Comparison of ENCODE assay signal across 12 cellular contexts in genomic region chr22:45709004-45709739, GRCh38. TPM values are rescaled to one million over a fixed set of nuclear protein-coding genes. Genes with fewer than 3 reads are reported as not detected.
DNase-seq lines count a peak whose midpoint lies in the region; ATAC-seq and TF ChIP-seq lines count a peak whose summit lies in the region.
"Had no signal": no experiment of that assay in that cellular context is flagged by ENCODE, and none has a peak within 500 bp of the region (broad histone marks: within the 10 kb centered on the region; RNA-seq: fewer than 3 reads in every experiment).

No MANE protein-coding gene starts in this region.

- peak overlapping the region; percentile 5 to 60 (median 43) for H3K27ac ChIP-seq in adrenal gland
- H3K27ac ChIP-seq: cardiac muscle cell had no signal

- no peaks in the 10 kb centered on the region for H3K9me3 Mint-ChIP-seq in memory B cell
- H3K9me3 Mint-ChIP-seq in stimulated activated naive B cell treated with anti-CD40 and anti-IgM and Interleukin-4, amounts not matched to agents 10 μg/mL and 1 μg/mL and 100 μg/mL, for 72 hours = no peaks in the 10 kb centered on the region
- H3K9me3 Mint-ChIP-seq: T-cell had no signal

- DNase-seq in EH (ENCODE audit: low read depth) (peak; percentile 88), NB4 (ENCODE audit: low read depth) (peak; percentile 20), adrenal gland (peak in 6 of 7 donors; percentile 29 to 60 (median 46)), memory B cell (ENCODE audit: low spot score in 2 of 2) (no peak), NCI-H1092 (lab: John Stamatoyannopoulos, UW) (no peak), OCI-M2 (lab: John Stamatoyannopoulos, UW; ENCODE audit: unreplicated experiment) (no peak), cerebellum (ENCODE audit: low spot score) (no peak)
- DNase-seq in stimulated activated naive B cell treated with anti-CD40 and anti-IgM and Interleukin-4, amounts not matched to agents 10 μg/mL and 1 μg/mL and 100 μg/mL, for 72 hours = no peak
- DNase-seq: GOT3; stimulated activated CD4-positive, alpha-beta T cell treated with anti-CD3 and anti-CD28 coated beads, Interleukin-4, amount 100 ng/mL, for 4 hours; T-cell had no signal

- H3K36me3 ChIP-seq in adrenal gland (replicated peaks in 1 of 2) = no peaks in the 10 kb centered on the region
- H3K36me3 ChIP-seq: cardiac muscle cell had no signal

- H3K27me3 Mint-ChIP-seq in memory B cell = no peaks in the 10 kb centered on the region
- no peaks in the 10 kb centered on the region for H3K27me3 Mint-ChIP-seq in stimulated activated naive B cell treated with anti-CD40 and anti-IgM and Interleukin-4, amounts not matched to agents 10 μg/mL and 1 μg/mL and 100 μg/mL, for 72 hours
- H3K27me3 Mint-ChIP-seq: T-cell had no signal

- no peak for ATAC-seq in memory B cell (ENCODE audit: low read depth)
- no peak for ATAC-seq in stimulated activated naive B cell treated with anti-CD40 and anti-IgM and Interleukin-4, amounts not matched to agents 10 μg/mL and 1 μg/mL and 100 μg/mL, for 72 hours (replicated peaks)
- ATAC-seq: T-cell had no signal

- H3K4me3 Mint-ChIP-seq in memory B cell = no peak overlapping the region
- no peak overlapping the region for H3K4me3 Mint-ChIP-seq in stimulated activated naive B cell treated with anti-CD40 and anti-IgM and Interleukin-4, amounts not matched to agents 10 μg/mL and 1 μg/mL and 100 μg/mL, for 72 hours
- H3K4me3 Mint-ChIP-seq: T-cell had no signal

- intact Hi-C loops in adrenal gland (cut with DNase I) = no loop called here

- 58 to 63% (median 61%) methylated on average over 5 of the region's 5 CpGs for WGBS in adrenal gland, 4 donors

- H3K4me1 ChIP-seq in adrenal gland (replicated peaks in 1 of 2) = peaks cover 13 to 29% of the 10 kb centered on the region in 2 donors

- H3K36me3 Mint-ChIP-seq in memory B cell = peaks cover 46% of the 10 kb centered on the region
- H3K36me3 Mint-ChIP-seq in stimulated activated naive B cell treated with anti-CD40 and anti-IgM and Interleukin-4, amounts not matched to agents 10 μg/mL and 1 μg/mL and 100 μg/mL, for 72 hours = peaks cover 56 to 63% of the 10 kb centered on the region in 2 donors

- no peak for TF ChIP-seq POLR2A in NB4 (IDR thresholded peaks at IDR 0.05; ENCODE audit: extremely low read depth, insufficient read length)
- no peak for TF ChIP-seq POLR2A in adrenal gland (IDR thresholded peaks at IDR 0.05)

- H3K27ac Mint-ChIP-seq in memory B cell = peak overlapping the region; percentile 38
- no peak overlapping the region for H3K27ac Mint-ChIP-seq in stimulated activated naive B cell treated with anti-CD40 and anti-IgM and Interleukin-4, amounts not matched to agents 10 μg/mL and 1 μg/mL and 100 μg/mL, for 72 hours
- H3K27ac Mint-ChIP-seq: T-cell had no signal

- peaks cover 8% of the 10 kb centered on the region for H3K4me1 Mint-ChIP-seq in memory B cell
- H3K4me1 Mint-ChIP-seq in stimulated activated naive B cell treated with anti-CD40 and anti-IgM and Interleukin-4, amounts not matched to agents 10 μg/mL and 1 μg/mL and 100 μg/mL, for 72 hours = peaks cover 12 to 27% of the 10 kb centered on the region in 2 donors

- no peak overlapping the region for H3K4me3 ChIP-seq in NB4 (ENCODE audit: low read depth, low read length)
- H3K4me3 ChIP-seq in adrenal gland = no peak overlapping the region
- H3K4me3 ChIP-seq: cardiac muscle cell had no signal

- no peak for TF ChIP-seq CTCF in NB4 (IDR thresholded peaks at IDR 0.05; ENCODE audit: low read depth, low read length)
- TF ChIP-seq CTCF in adrenal gland (IDR thresholded peaks at IDR 0.05) = no peak

- H3K27me3 ChIP-seq in adrenal gland = no peaks in the 10 kb centered on the region
- H3K27me3 ChIP-seq: cardiac muscle cell had no signal

- no peaks in the 10 kb centered on the region for H3K9me3 ChIP-seq in adrenal gland (replicated peaks in 1 of 3)

RNA-seq across cellular contexts. Expression of gene ATXN10, which starts 37.5 kb away (rescaled TPM):
- 100 to 1,000 TPM in 7 of 8 donors, 10 to 100 TPM in 1; 84.5 to 197 (median 168) TPM for total RNA-seq in adrenal gland
- 100 to 1,000 TPM in 1 of 3 donors, 10 to 100 TPM in 2; 21.2 to 306 (median 24.2) TPM for polyA plus RNA-seq in adrenal gland
- 180 TPM for total RNA-seq in cerebellum

Comparison
In these comparisons a context has a peak if more than half of its experiments do, and no peak if none do; other contexts are left out.
1. DNase-seq: peak in EH (single experiment), NB4 (single experiment) and adrenal gland (6 of 7); none in memory B cell (0 of 2), NCI-H1092 (single experiment), stimulated activated naive B cell treated with anti-CD40 and anti-IgM and Interleukin-4, amounts not matched to agents 10 μg/mL and 1 μg/mL and 100 μg/mL, for 72 hours (single experiment), OCI-M2 (single experiment) and cerebellum (single experiment).